Comparison of ENCODE assay signal across 14 cellular contexts in the genomic region with DNA sequence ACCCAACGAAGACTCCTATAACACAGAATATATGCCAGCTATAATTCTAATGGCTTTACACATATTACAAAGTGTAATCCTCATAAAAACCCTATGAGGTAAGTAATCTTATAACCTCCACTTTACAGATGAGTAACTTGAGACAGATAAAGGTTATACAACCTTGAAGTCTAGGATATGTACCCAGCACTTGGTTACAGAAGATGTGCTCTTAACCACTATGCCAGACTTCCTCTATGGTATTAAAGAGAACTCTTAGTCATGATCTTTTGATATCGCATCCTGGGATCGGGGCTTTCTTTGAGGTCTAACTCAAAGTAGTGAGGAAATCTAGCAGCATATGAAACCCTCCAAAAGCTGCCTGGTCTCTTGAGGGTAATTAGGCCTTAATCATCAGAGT.
DNase-seq lines count a peak whose midpoint lies in the region; ATAC-seq lines count a peak whose summit lies in the region.
"Had no signal": no experiment of that assay in that cellular context is flagged by ENCODE, and none has a peak within 500 bp of the region (broad histone marks: within the 10 kb centered on the region; RNA-seq: fewer than 3 reads in every experiment).

No MANE protein-coding gene starts in this region.

- H3K4me3 Mint-ChIP-seq in activated CD4-positive, alpha-beta T cell treated with anti-CD3 and anti-CD28 coated beads for 36 hours, result no peak overlapping the region
- H3K4me3 Mint-ChIP-seq in activated naive CD8-positive, alpha-beta T cell treated with anti-CD3 and anti-CD28 coated beads, Interleukin-2, amount 10 ng/mL, durations not matched to agents 7 days and 5 days, result no peak overlapping the region
- no peak overlapping the region for H3K4me3 Mint-ChIP-seq in activated naive CD8-positive, alpha-beta T cell treated with anti-CD3 and anti-CD28 coated beads for 36 hours
- no peak overlapping the region for H3K4me3 Mint-ChIP-seq in activated naive CD8-positive, alpha-beta T cell treated with anti-CD3 and anti-CD28 coated beads, Interleukin-2, amount 50 U/mL, for 24 hours
- H3K4me3 Mint-ChIP-seq: CD4-positive, alpha-beta T cell had no signal

- intact Hi-C loops in activated CD4-positive, alpha-beta T cell treated with anti-CD3 and anti-CD28 coated beads for 36 hours (cut with DNase I, micrococcal nuclease), result no loop called here
- intact Hi-C loops in aorta (cut with DNase I), result no loop called here

- peak; percentile 30 for ATAC-seq in activated CD4-positive, alpha-beta T cell treated with anti-CD3 and anti-CD28 coated beads for 36 hours
- ATAC-seq in activated naive CD8-positive, alpha-beta T cell treated with anti-CD3 and anti-CD28 coated beads, Interleukin-2, amount 10 ng/mL, durations not matched to agents 7 days and 5 days (ENCODE audit: low read depth), result peak; percentile 77
- peak; percentile 88 for ATAC-seq in activated naive CD8-positive, alpha-beta T cell treated with anti-CD3 and anti-CD28 coated beads, Interleukin-2, amount 50 U/mL, for 24 hours
- ATAC-seq in GM21528 (IDR thresholded peaks at IDR 0.05; ENCODE audit: low FRiP score, unreplicated experiment) (no peak), aorta (ENCODE audit: low FRiP score) (no peak)

- CTCF ChIA-PET in activated CD4-positive, alpha-beta T cell treated with anti-CD3 and anti-CD28 coated beads for 36 hours (lab: Charles Lee), result interaction anchor here (1.4 kb wide), 1 partner anchor 10 kb away, joined by 3 read pairs; no protein-coding TSS in a partner anchor

- no peak for DNase-seq in activated CD4-positive, alpha-beta T cell treated with anti-CD3 and anti-CD28 coated beads for 36 hours
- no peak for DNase-seq in activated CD4-positive, alpha-beta T cell treated with anti-CD3 and anti-CD28 coated beads, Interleukin-2, amount 50 U/mL, for 1 hour
- DNase-seq in activated naive CD8-positive, alpha-beta T cell treated with anti-CD3 and anti-CD28 coated beads, Interleukin-2, amount 10 ng/mL, durations not matched to agents 7 days and 5 days, result no peak
- DNase-seq in activated naive CD8-positive, alpha-beta T cell treated with anti-CD3 and anti-CD28 coated beads for 36 hours, result no peak
- no peak for DNase-seq in activated naive CD8-positive, alpha-beta T cell treated with anti-CD3 and anti-CD28 coated beads, Interleukin-2, amount 50 U/mL, for 24 hours
- DNase-seq in aorta, result no peak
- DNase-seq: ACHN; BE2C; Caco-2; CD4-positive, alpha-beta T cell; GM23248; HCEC 1CT had no signal

- H3K27ac Mint-ChIP-seq in activated CD4-positive, alpha-beta T cell treated with anti-CD3 and anti-CD28 coated beads for 36 hours, result no peak overlapping the region
- no peak overlapping the region for H3K27ac Mint-ChIP-seq in activated naive CD8-positive, alpha-beta T cell treated with anti-CD3 and anti-CD28 coated beads, Interleukin-2, amount 10 ng/mL, durations not matched to agents 7 days and 5 days
- no peak overlapping the region for H3K27ac Mint-ChIP-seq in activated naive CD8-positive, alpha-beta T cell treated with anti-CD3 and anti-CD28 coated beads for 36 hours
- no peak overlapping the region for H3K27ac Mint-ChIP-seq in activated naive CD8-positive, alpha-beta T cell treated with anti-CD3 and anti-CD28 coated beads, Interleukin-2, amount 50 U/mL, for 24 hours
- H3K27ac Mint-ChIP-seq: CD4-positive, alpha-beta T cell had no signal

- POLR2A ChIA-PET in activated CD4-positive, alpha-beta T cell treated with anti-CD3 and anti-CD28 coated beads for 36 hours (lab: Charles Lee), result no interaction called here
- POLR2A ChIA-PET in activated naive CD8-positive, alpha-beta T cell treated with anti-CD3 and anti-CD28 coated beads, Interleukin-2, amount 10 ng/mL, durations not matched to agents 7 days and 5 days (lab: Charles Lee), result no interaction called here

- H3K9me3 ChIP-seq in aorta (ENCODE audit: control insufficient read depth, low read length), result no peaks in the 10 kb centered on the region
- H3K9me3 ChIP-seq: BE2C, Caco-2 had no signal

- no peaks in the 10 kb centered on the region for H3K36me3 Mint-ChIP-seq in activated CD4-positive, alpha-beta T cell treated with anti-CD3 and anti-CD28 coated beads for 36 hours (ENCODE audit: low read depth)
- peaks cover 2% of the 10 kb centered on the region for H3K36me3 Mint-ChIP-seq in activated naive CD8-positive, alpha-beta T cell treated with anti-CD3 and anti-CD28 coated beads, Interleukin-2, amount 10 ng/mL, durations not matched to agents 7 days and 5 days
- H3K36me3 Mint-ChIP-seq in activated naive CD8-positive, alpha-beta T cell treated with anti-CD3 and anti-CD28 coated beads for 36 hours, result peaks cover 3% of the 10 kb centered on the region
- H3K36me3 Mint-ChIP-seq in activated naive CD8-positive, alpha-beta T cell treated with anti-CD3 and anti-CD28 coated beads, Interleukin-2, amount 50 U/mL, for 24 hours (ENCODE audit: low read depth), result no peaks in the 10 kb centered on the region

- H3K4me1 Mint-ChIP-seq in activated CD4-positive, alpha-beta T cell treated with anti-CD3 and anti-CD28 coated beads for 36 hours, result peaks cover 2% of the 10 kb centered on the region
- peaks cover 7% of the 10 kb centered on the region for H3K4me1 Mint-ChIP-seq in activated naive CD8-positive, alpha-beta T cell treated with anti-CD3 and anti-CD28 coated beads, Interleukin-2, amount 10 ng/mL, durations not matched to agents 7 days and 5 days
- peaks cover 7% of the 10 kb centered on the region for H3K4me1 Mint-ChIP-seq in activated naive CD8-positive, alpha-beta T cell treated with anti-CD3 and anti-CD28 coated beads for 36 hours
- peaks cover 7% of the 10 kb centered on the region for H3K4me1 Mint-ChIP-seq in activated naive CD8-positive, alpha-beta T cell treated with anti-CD3 and anti-CD28 coated beads, Interleukin-2, amount 50 U/mL, for 24 hours

- WGBS in aorta, 2 donors, result 96 to 97% methylated on average over 3 of the region's 3 CpGs

- no peaks in the 10 kb centered on the region for H3K27me3 Mint-ChIP-seq in activated CD4-positive, alpha-beta T cell treated with anti-CD3 and anti-CD28 coated beads for 36 hours
- H3K27me3 Mint-ChIP-seq in activated naive CD8-positive, alpha-beta T cell treated with anti-CD3 and anti-CD28 coated beads, Interleukin-2, amount 10 ng/mL, durations not matched to agents 7 days and 5 days, result no peaks in the 10 kb centered on the region
- no peaks in the 10 kb centered on the region for H3K27me3 Mint-ChIP-seq in activated naive CD8-positive, alpha-beta T cell treated with anti-CD3 and anti-CD28 coated beads for 36 hours
- no peaks in the 10 kb centered on the region for H3K27me3 Mint-ChIP-seq in activated naive CD8-positive, alpha-beta T cell treated with anti-CD3 and anti-CD28 coated beads, Interleukin-2, amount 50 U/mL, for 24 hours
- H3K27me3 Mint-ChIP-seq: CD4-positive, alpha-beta T cell had no signal

- H3K27me3 ChIP-seq in aorta (ENCODE audit: control insufficient read depth in 1 of 2, insufficient read depth in 2 of 2, low read length in 1 of 2), result no peaks in the 10 kb centered on the region
- H3K27me3 ChIP-seq: BE2C had no signal

- H3K4me1 ChIP-seq in aorta (ENCODE audit: control insufficient read depth in 1 of 2, insufficient read depth in 2 of 2, low read length in 2 of 2), result no peaks in the 10 kb centered on the region
- H3K4me1 ChIP-seq: Caco-2 had no signal

- H3K27ac ChIP-seq in aorta (ENCODE audit: low read depth in 1 of 2, low read length in 2 of 2), result no peak overlapping the region
- H3K27ac ChIP-seq: C4-2B, GM23248 had no signal

- no peak overlapping the region for H3K4me3 ChIP-seq in aorta (ENCODE audit: low read length in 2 of 2)
- H3K4me3 ChIP-seq: GM23248 had no signal

- H3K9me3 Mint-ChIP-seq in activated CD4-positive, alpha-beta T cell treated with anti-CD3 and anti-CD28 coated beads for 36 hours (ENCODE audit: low read depth), result no peaks in the 10 kb centered on the region
- H3K9me3 Mint-ChIP-seq in activated naive CD8-positive, alpha-beta T cell treated with anti-CD3 and anti-CD28 coated beads, Interleukin-2, amount 10 ng/mL, durations not matched to agents 7 days and 5 days, result peaks cover 4% of the 10 kb centered on the region
- H3K9me3 Mint-ChIP-seq in activated naive CD8-positive, alpha-beta T cell treated with anti-CD3 and anti-CD28 coated beads for 36 hours, result peaks cover 3% of the 10 kb centered on the region
- no peaks in the 10 kb centered on the region for H3K9me3 Mint-ChIP-seq in activated naive CD8-positive, alpha-beta T cell treated with anti-CD3 and anti-CD28 coated beads, Interleukin-2, amount 50 U/mL, for 24 hours
- H3K9me3 Mint-ChIP-seq: CD4-positive, alpha-beta T cell had no signal

- no peaks in the 10 kb centered on the region for H3K36me3 ChIP-seq in aorta (ENCODE audit: control insufficient read depth in 1 of 2, insufficient read depth in 2 of 2, low read length in 1 of 2)
- H3K36me3 ChIP-seq: BE2C had no signal

Comparison
In these comparisons a context has a peak if more than half of its experiments do, and no peak if none do; other contexts are left out.
1. ATAC-seq: peak in activated CD4-positive, alpha-beta T cell treated with anti-CD3 and anti-CD28 coated beads for 36 hours (single experiment), activated naive CD8-positive, alpha-beta T cell treated with anti-CD3 and anti-CD28 coated beads, Interleukin-2, amount 10 ng/mL, durations not matched to agents 7 days and 5 days (single experiment) and activated naive CD8-positive, alpha-beta T cell treated with anti-CD3 and anti-CD28 coated beads, Interleukin-2, amount 50 U/mL, for 24 hours (single experiment); none in GM21528 (single experiment) and aorta (single experiment).